Comparison of ENCODE assay signal across 8 cellular contexts in the genomic region with DNA sequence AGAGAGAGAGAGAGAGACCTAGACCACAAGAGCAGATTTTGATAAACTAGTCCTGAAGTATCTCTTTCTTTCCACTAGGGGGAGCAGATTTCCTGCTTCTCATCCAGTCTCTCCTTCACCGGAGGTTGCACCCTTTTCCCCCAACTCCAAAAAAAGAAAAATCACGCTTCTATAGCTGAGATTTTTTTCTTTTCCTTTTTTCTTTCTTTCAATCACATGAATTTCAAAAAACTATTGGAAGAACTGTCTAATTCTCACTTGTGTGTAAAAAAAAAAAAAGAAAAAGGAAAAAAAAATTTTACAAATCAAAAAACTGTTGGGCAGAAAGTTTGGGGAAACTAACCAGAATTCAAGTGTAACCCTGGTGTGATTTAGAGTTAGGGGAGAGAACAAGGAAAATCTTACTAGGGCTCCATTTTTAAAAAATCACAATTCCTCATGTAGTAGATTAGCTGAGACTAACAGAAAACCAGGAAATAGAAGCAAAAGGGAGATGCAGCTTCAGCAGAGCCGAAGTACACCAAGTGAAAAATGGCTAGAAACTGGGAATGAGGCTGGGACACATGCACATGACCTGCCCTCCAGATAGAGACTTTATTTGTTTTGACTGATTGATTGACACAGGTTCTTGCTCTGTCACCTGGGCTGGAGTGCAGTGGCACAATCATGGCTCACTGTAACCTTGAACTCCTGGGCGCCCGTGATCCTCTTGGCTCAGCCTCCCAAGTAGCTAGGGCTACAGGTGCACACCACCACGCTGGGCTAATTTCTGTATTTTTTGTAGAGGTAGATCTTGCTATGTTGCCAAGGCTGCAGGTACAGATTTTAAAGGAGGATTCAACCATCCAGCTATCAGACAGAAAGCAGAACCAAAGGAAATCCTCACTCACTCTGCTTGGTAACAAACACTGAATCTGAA. TPM values are rescaled to one million over a fixed set of nuclear protein-coding genes. Genes with fewer than 3 reads are reported as not detected.
DNase-seq lines count a peak whose midpoint lies in the region; ATAC-seq and TF ChIP-seq lines count a peak whose summit lies in the region.

No MANE protein-coding gene starts in this region.

- in situ Hi-C loops in gastrocnemius medialis (cut with MboI; ENCODE audit: low sequenced_read_pairs in 4 of 4): loop anchor here in 1 of 4 donors (10.0 kb wide), 1 partner anchor 71 kb away; no protein-coding TSS in a partner anchor

- peak; percentile 80 for TF ChIP-seq CTCF in CD14-positive monocyte (IDR thresholded peaks at IDR 0.05)
- peak; percentile 78 for TF ChIP-seq CTCF in left ventricle myocardium inferior (IDR thresholded peaks at IDR 0.05; ENCODE audit: borderline replicate concordance)
- peak; percentile 39 to 75 (median 55) for TF ChIP-seq CTCF in gastrocnemius medialis (IDR thresholded peaks at IDR 0.05 in 4 of 5, conservative IDR thresholded peaks at IDR 0.05 in 1 of 5)

- H3K27me3 ChIP-seq in left ventricle myocardium inferior (ENCODE audit: low read depth) (no peaks in the 10 kb centered on the region), gastrocnemius medialis (no peaks in the 10 kb centered on the region)

- peaks cover 0 to 2% (median 0%) of the 10 kb centered on the region in 3 donors for H3K27me3 Mint-ChIP-seq in CD14-positive monocyte (ENCODE audit: low read depth in 3 of 3)
- H3K27me3 Mint-ChIP-seq in activated CD8-positive, alpha-beta T cell treated with anti-CD3 and anti-CD28 coated beads, Interleukin-2, amount 10 ng/mL, durations not matched to agents 7 days and 5 days (ENCODE audit: low read depth): no peaks in the 10 kb centered on the region

- ATAC-seq in GM21576 (IDR thresholded peaks at IDR 0.05; ENCODE audit: unreplicated experiment) (peak; percentile 53), gastrocnemius medialis (peak; percentile 81 to 87)
- ATAC-seq in activated CD8-positive, alpha-beta T cell treated with anti-CD3 and anti-CD28 coated beads, Interleukin-2, amount 10 ng/mL, durations not matched to agents 7 days and 5 days: peak; percentile 74

- H3K9me3 ChIP-seq in left ventricle myocardium inferior (replicated peaks) (peaks cover 5% of the 10 kb centered on the region), gastrocnemius medialis (no peaks in the 10 kb centered on the region)

- intact Hi-C loops in CD14-positive monocyte (cut with micrococcal nuclease) (loop anchor here (5.0 to 10.0 kb wide), 2 partner anchors 64 to 171 kb away; partner anchors contain the start of gene BCO2 (in 2 of the 2)), left ventricle myocardium inferior (cut with micrococcal nuclease) (loop anchor here (10.0 kb wide), 1 partner anchor 61 kb away; the partner anchor contains the start of gene BCO2), gastrocnemius medialis (cut with DNase I; ENCODE audit: low total_unique reads) (loop anchor here (1.0 to 5.0 kb wide), 2 partner anchors 61 to 169 kb away; no protein-coding TSS in a partner anchor)

- POLR2A ChIA-PET in activated CD8-positive, alpha-beta T cell treated with anti-CD3 and anti-CD28 coated beads, Interleukin-2, amount 10 ng/mL, durations not matched to agents 7 days and 5 days (lab: Charles Lee): interaction anchor here (0.7 kb wide), 1 partner anchor 457 kb away, joined by 3 read pairs; no protein-coding TSS in a partner anchor

- H3K9me3 Mint-ChIP-seq in CD14-positive monocyte: peaks cover 0 to 4% (median 0%) of the 10 kb centered on the region in 7 donors
- no peaks in the 10 kb centered on the region for H3K9me3 Mint-ChIP-seq in activated CD8-positive, alpha-beta T cell treated with anti-CD3 and anti-CD28 coated beads, Interleukin-2, amount 10 ng/mL, durations not matched to agents 7 days and 5 days (ENCODE audit: insufficient read depth)

- H3K4me1 Mint-ChIP-seq in CD14-positive monocyte: peaks cover 19% of the 10 kb centered on the region
- peaks cover 32% of the 10 kb centered on the region for H3K4me1 Mint-ChIP-seq in activated CD8-positive, alpha-beta T cell treated with anti-CD3 and anti-CD28 coated beads, Interleukin-2, amount 10 ng/mL, durations not matched to agents 7 days and 5 days (ENCODE audit: low read depth)

- H3K27ac ChIP-seq in left ventricle myocardium inferior (replicated peaks): no peak overlapping the region
- H3K27ac ChIP-seq in gastrocnemius medialis: no peak overlapping the region

- H3K36me3 ChIP-seq in left ventricle myocardium inferior (peaks cover under 1% of the 10 kb centered on the region), gastrocnemius medialis (no peaks in the 10 kb centered on the region)

- no peak for TF ChIP-seq POLR2A in gastrocnemius medialis (IDR thresholded peaks at IDR 0.05)

- no peak overlapping the region for H3K4me3 Mint-ChIP-seq in CD14-positive monocyte
- H3K4me3 Mint-ChIP-seq in activated CD8-positive, alpha-beta T cell treated with anti-CD3 and anti-CD28 coated beads, Interleukin-2, amount 10 ng/mL, durations not matched to agents 7 days and 5 days: no peak overlapping the region

- peak overlapping the region in 3 of 7 donors; percentile 21 to 77 (median 35) for H3K27ac Mint-ChIP-seq in CD14-positive monocyte
- no peak overlapping the region for H3K27ac Mint-ChIP-seq in activated CD8-positive, alpha-beta T cell treated with anti-CD3 and anti-CD28 coated beads, Interleukin-2, amount 10 ng/mL, durations not matched to agents 7 days and 5 days

- DNase-seq in CD14-positive monocyte (ENCODE audit: low spot score): no peak
- peak; percentile 54 for DNase-seq in NCI-H2196 (lab: John Stamatoyannopoulos, UW; ENCODE audit: unreplicated experiment)
- no peak for DNase-seq in activated CD8-positive, alpha-beta T cell treated with anti-CD3 and anti-CD28 coated beads, Interleukin-2, amount 10 ng/mL, durations not matched to agents 7 days and 5 days
- no peak for DNase-seq in left ventricle myocardium inferior
- DNase-seq in gastrocnemius medialis: peak in 1 of 2 donors; percentile 11
- no peak for DNase-seq in activated CD4-positive, CD25-positive, alpha-beta regulatory T cell treated with anti-CD3 and anti-CD28 coated beads, Interleukin-2, amount 50 U/mL, for 72 hours
- DNase-seq in OCI-M2 (lab: John Stamatoyannopoulos, UW; ENCODE audit: unreplicated experiment): no peak

- H3K36me3 Mint-ChIP-seq in CD14-positive monocyte: peaks cover 4 to 6% of the 10 kb centered on the region in 2 donors
- H3K36me3 Mint-ChIP-seq in activated CD8-positive, alpha-beta T cell treated with anti-CD3 and anti-CD28 coated beads, Interleukin-2, amount 10 ng/mL, durations not matched to agents 7 days and 5 days (ENCODE audit: low read depth): no peaks in the 10 kb centered on the region

- peaks cover 5% of the 10 kb centered on the region for H3K4me1 ChIP-seq in left ventricle myocardium inferior
- H3K4me1 ChIP-seq in gastrocnemius medialis: peaks cover 0 to 3% of the 10 kb centered on the region in 2 donors

- CTCF ChIA-PET in activated CD8-positive, alpha-beta T cell treated with anti-CD3 and anti-CD28 coated beads, Interleukin-2, amount 10 ng/mL, durations not matched to agents 7 days and 5 days (lab: Charles Lee): interaction anchor here (0.7 to 7.3 kb wide), 24 partner anchors 8 to 582 kb away, joined by 3 to 52 read pairs (median 4); partner anchors contain the start of genes BCO2 and IL18

- peak overlapping the region; percentile 21 for H3K4me3 ChIP-seq in left ventricle myocardium inferior
- no peak overlapping the region for H3K4me3 ChIP-seq in gastrocnemius medialis

RNA-seq across cellular contexts. Expression of gene SDHD, which starts 27.1 kb away (rescaled TPM):
- polyA plus RNA-seq in CD14-positive monocyte: 100 to 1,000 TPM; 270 TPM
- total RNA-seq in activated CD8-positive, alpha-beta T cell treated with anti-CD3 and anti-CD28 coated beads, Interleukin-2, amount 10 ng/mL, durations not matched to agents 7 days and 5 days: 10 to 100 TPM; 98.2 to 99.4 TPM
- 290 TPM for total RNA-seq in left ventricle myocardium inferior
- total RNA-seq in gastrocnemius medialis: 100 to 1,000 TPM; 170 to 261 (median 202) TPM

RNA-seq across cellular contexts. Expression of gene TIMM8B, which starts 27.2 kb away (rescaled TPM):
- polyA plus RNA-seq in CD14-positive monocyte: 100 to 1,000 TPM; 143 to 160 TPM
- 10 to 100 TPM; 59.1 to 62.3 TPM for total RNA-seq in activated CD8-positive, alpha-beta T cell treated with anti-CD3 and anti-CD28 coated beads, Interleukin-2, amount 10 ng/mL, durations not matched to agents 7 days and 5 days
- total RNA-seq in left ventricle myocardium inferior (189 TPM), gastrocnemius medialis (10 to 100 TPM; 60.3 to 93.2 (median 69.4) TPM)

RNA-seq across cellular contexts. Expression of gene NKAPD1, which starts 39.7 kb away (rescaled TPM):
- 1 to 10 TPM; 7.7 to 9.4 TPM for polyA plus RNA-seq in CD14-positive monocyte
- 10 to 100 TPM; 17.1 to 22.9 TPM for total RNA-seq in activated CD8-positive, alpha-beta T cell treated with anti-CD3 and anti-CD28 coated beads, Interleukin-2, amount 10 ng/mL, durations not matched to agents 7 days and 5 days
- total RNA-seq in left ventricle myocardium inferior (7.6 TPM), gastrocnemius medialis (10 to 100 TPM in 2 of 4 donors, 1 to 10 TPM in 2; 4.0 to 10.5 (median 9.0) TPM)

RNA-seq across cellular contexts. Expression of gene PIH1D2, which starts 40.0 kb away (rescaled TPM):
- polyA plus RNA-seq in CD14-positive monocyte: not detected
- under 1 TPM; 0.24 to 0.76 TPM for total RNA-seq in activated CD8-positive, alpha-beta T cell treated with anti-CD3 and anti-CD28 coated beads, Interleukin-2, amount 10 ng/mL, durations not matched to agents 7 days and 5 days
- total RNA-seq in left ventricle myocardium inferior: 2.2 TPM
- 1 to 10 TPM in 2 of 4 donors, under 1 TPM in 2; 0.42 to 1.6 (median 0.92) TPM for total RNA-seq in gastrocnemius medialis

RNA-seq across cellular contexts. Expression of gene IL18, which starts 50.1 kb away (rescaled TPM):
- 10 to 100 TPM; 11.7 to 16.2 TPM for polyA plus RNA-seq in CD14-positive monocyte
- total RNA-seq in activated CD8-positive, alpha-beta T cell treated with anti-CD3 and anti-CD28 coated beads, Interleukin-2, amount 10 ng/mL, durations not matched to agents 7 days and 5 days: under 1 TPM; 0.26 to 0.40 TPM
- 1.6 TPM for total RNA-seq in left ventricle myocardium inferior
- total RNA-seq in gastrocnemius medialis: 10 to 100 TPM in 1 of 4 donors, 1 to 10 TPM in 2, under 1 TPM in 1; 0.58 to 11.7 (median 6.8) TPM
